In the genomic region with DNA sequence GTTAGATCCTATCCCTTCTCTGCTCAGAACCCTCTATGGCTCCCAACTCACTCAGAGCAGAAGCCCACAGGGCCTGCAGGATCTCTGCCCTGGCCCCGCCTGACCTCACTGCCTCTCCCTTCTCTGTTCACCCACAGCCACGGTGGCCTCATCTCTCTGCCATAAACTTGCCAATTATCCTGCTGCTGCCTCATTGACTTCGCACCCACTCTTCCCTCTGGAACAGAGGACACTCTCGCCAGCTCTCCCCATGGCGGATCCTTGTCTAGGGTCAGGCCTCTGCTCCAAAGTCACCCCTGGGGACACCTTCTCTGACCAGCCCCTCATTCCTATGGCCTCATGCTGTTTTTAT, we compare ENCODE assay signal across 24 cellular contexts.
DNase-seq lines count a peak whose midpoint lies in the region; ATAC-seq and TF ChIP-seq lines count a peak whose summit lies in the region.
"Had no signal": no experiment of that assay in that cellular context is flagged by ENCODE, and none has a peak within 500 bp of the region (broad histone marks: within the 10 kb centered on the region; RNA-seq: fewer than 3 reads in every experiment).

No MANE protein-coding gene starts in this region.

- H3K4me1 ChIP-seq in lower lobe of right lung (peaks cover 59% of the 10 kb centered on the region), skeletal muscle tissue (ENCODE audit: control insufficient read depth in 3 of 3, insufficient read depth in 3 of 3, low read length in 3 of 3) (peaks cover 45 to 82% (median 66%) of the 10 kb centered on the region in 3 donors)

- DNase-seq in DMS79 treated with DMSO at 0.1 percent for 48 hours (lab: John Stamatoyannopoulos, UW), result peak; percentile 67
- DNase-seq in T-helper 17 cell, result no peak
- no peak for DNase-seq in lower lobe of right lung
- no peak for DNase-seq in NCI-H2107 treated with DMSO at 0.1 percent for 48 hours (lab: John Stamatoyannopoulos, UW; ENCODE audit: unreplicated experiment)
- DNase-seq in foreskin melanocyte, result no peak
- DNase-seq in iPS-NIHi7 (ENCODE audit: extremely low spot score), result no peak
- DNase-seq: activated CD4-positive, alpha-beta T cell treated with anti-CD3 and anti-CD28 coated beads for 1 hour; activated CD8-positive, alpha-beta memory T cell treated with anti-CD3 and anti-CD28 coated beads, Interleukin-2, amount 10 ng/mL, durations not matched to agents 7 days and 5 days; CD4-positive, alpha-beta memory T cell; DMS153; GM23248; hypothalamus; islet precursor cell; KG1; midbrain; MV-4-11; NCI-H1694; NCI-H226; NCI-H774; nucleus accumbens; stimulated activated CD4-positive, alpha-beta T cell treated with anti-CD3 and anti-CD28 coated beads, Interleukin-15, amount 100 ng/mL, for 24 hours had no signal

- no peak for ATAC-seq in T-helper 17 cell
- no peak for ATAC-seq in lower lobe of right lung
- ATAC-seq: activated CD8-positive, alpha-beta memory T cell treated with anti-CD3 and anti-CD28 coated beads, Interleukin-2, amount 10 ng/mL, durations not matched to agents 7 days and 5 days had no signal

- H3K27me3 ChIP-seq in lower lobe of right lung (ENCODE audit: low read depth) (no peaks in the 10 kb centered on the region), skeletal muscle tissue (ENCODE audit: control insufficient read depth in 3 of 3, insufficient read depth in 3 of 3, low read length in 3 of 3) (no peaks in the 10 kb centered on the region)
- H3K27me3 ChIP-seq: suprapubic skin had no signal

- no peak overlapping the region for H3K4me3 Mint-ChIP-seq in T-helper 17 cell
- H3K4me3 Mint-ChIP-seq: activated CD8-positive, alpha-beta memory T cell treated with anti-CD3 and anti-CD28 coated beads, Interleukin-2, amount 10 ng/mL, durations not matched to agents 7 days and 5 days; CD4-positive, alpha-beta memory T cell had no signal

- peaks cover 3% of the 10 kb centered on the region for H3K4me1 Mint-ChIP-seq in T-helper 17 cell
- H3K4me1 Mint-ChIP-seq: activated CD8-positive, alpha-beta memory T cell treated with anti-CD3 and anti-CD28 coated beads, Interleukin-2, amount 10 ng/mL, durations not matched to agents 7 days and 5 days; CD4-positive, alpha-beta memory T cell had no signal

- H3K27ac ChIP-seq in lower lobe of right lung (peak overlapping the region; percentile 73), skeletal muscle tissue (ENCODE audit: low read depth, low read length) (peak overlapping the region; percentile 93)
- H3K27ac ChIP-seq: GM23248 had no signal

- H3K27ac Mint-ChIP-seq in T-helper 17 cell, result peak overlapping the region; percentile 32

- H3K27me3 Mint-ChIP-seq in T-helper 17 cell, result peaks cover 43% of the 10 kb centered on the region

- no peak for TF ChIP-seq CTCF in lower lobe of right lung (IDR thresholded peaks at IDR 0.05)

- H3K9me3 ChIP-seq in T-helper 17 cell (ENCODE audit: control insufficient read depth, low read length, poor library complexity, severe bottlenecking) (no peaks in the 10 kb centered on the region), lower lobe of right lung (no peaks in the 10 kb centered on the region), skeletal muscle tissue (ENCODE audit: control insufficient read depth in 3 of 3, low read length in 3 of 3) (no peaks in the 10 kb centered on the region)
- H3K9me3 ChIP-seq: suprapubic skin had no signal

- H3K4me3 ChIP-seq in lower lobe of right lung, result peak overlapping the region; percentile 37
- H3K4me3 ChIP-seq in skeletal muscle tissue (ENCODE audit: low read length in 3 of 3), result no peak overlapping the region
- H3K4me3 ChIP-seq: coronary artery, GM23248, suprapubic skin had no signal

- peak overlapping the region in 2 of 3 donors; percentile 67 to 75 for H3K9ac ChIP-seq in skeletal muscle tissue (ENCODE audit: low read depth in 1 of 3, low read length in 3 of 3)
- H3K9ac ChIP-seq: GM23248 had no signal

- intact Hi-C loops in lower lobe of right lung (cut with DNase I), result no loop called here

- H3K36me3 ChIP-seq in lower lobe of right lung (no peaks in the 10 kb centered on the region), skeletal muscle tissue (ENCODE audit: control insufficient read depth in 3 of 3, insufficient read depth in 3 of 3, low read length in 3 of 3) (no peaks in the 10 kb centered on the region)
- H3K36me3 ChIP-seq: suprapubic skin had no signal

- peaks cover 5% of the 10 kb centered on the region for H3K36me3 Mint-ChIP-seq in T-helper 17 cell (ENCODE audit: low read depth)
- H3K36me3 Mint-ChIP-seq: activated CD8-positive, alpha-beta memory T cell treated with anti-CD3 and anti-CD28 coated beads, Interleukin-2, amount 10 ng/mL, durations not matched to agents 7 days and 5 days; CD4-positive, alpha-beta memory T cell had no signal
